Comparison of ENCODE assay signal across 8 cellular contexts in the genomic region with DNA sequence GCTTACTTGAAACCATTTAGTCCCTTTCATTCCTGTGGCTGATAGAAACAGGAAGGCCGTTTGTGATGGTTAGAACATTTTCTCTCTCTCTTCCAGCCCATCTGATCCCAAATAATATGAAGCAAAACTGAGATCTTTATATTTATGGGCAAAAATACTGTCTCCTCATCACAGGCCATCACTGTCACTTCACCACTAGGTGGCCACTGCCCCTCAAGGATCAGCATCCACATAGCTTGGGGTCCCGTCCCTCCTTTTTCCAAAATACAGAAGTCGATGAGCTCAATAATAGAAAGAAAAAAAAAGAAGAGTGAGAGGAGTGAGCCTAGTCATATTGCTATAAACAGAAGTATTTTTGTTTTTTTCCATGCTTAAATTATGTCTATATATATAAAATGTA. TPM values are rescaled to one million over a fixed set of nuclear protein-coding genes. Genes with fewer than 3 reads are reported as not detected.
A peak's percentile ranks its signal among the peaks of the same experiment; 100 is the strongest.
DNase-seq lines count a peak whose midpoint lies in the region; ATAC-seq and TF ChIP-seq lines count a peak whose summit lies in the region.

No MANE protein-coding gene starts in this region.

- H3K36me3 ChIP-seq in KMS-11 (ENCODE audit: insufficient read depth): no peaks in the 10 kb centered on the region

- no peak overlapping the region for H3K9ac ChIP-seq in KMS-11

- H3K4me1 Mint-ChIP-seq in mesothelial cell of epicardium: no peaks in the 10 kb centered on the region

- no peaks in the 10 kb centered on the region for H3K4me1 ChIP-seq in KMS-11 (ENCODE audit: low read depth, poor library complexity, severe bottlenecking)

- no peak overlapping the region for H3K4me2 ChIP-seq in KMS-11

- H2AFZ ChIP-seq in KMS-11 (ENCODE audit: low read depth): no peak overlapping the region

- DNase-seq in GM12864 (ENCODE audit: low read depth): no peak
- no peak for DNase-seq in astrocyte of the spinal cord (ENCODE audit: low read depth, low spot score)
- DNase-seq in mesothelial cell of epicardium (ENCODE audit: low spot score in 2 of 2, unreplicated experiment in 2 of 2): no peak
- no peak for DNase-seq in COLO668 (lab: John Stamatoyannopoulos, UW; ENCODE audit: unreplicated experiment)
- DNase-seq in inferior parietal cortex (ENCODE audit: extremely low spot score): no peak
- DNase-seq in cerebellum (ENCODE audit: low spot score): no peak

- no peak overlapping the region for H3K27ac ChIP-seq in KMS-11

- H3K27me3 Mint-ChIP-seq in mesothelial cell of epicardium (ENCODE audit: low read depth): no peaks in the 10 kb centered on the region

- TF ChIP-seq CTCF in GM12864 (IDR thresholded peaks at IDR 0.05; ENCODE audit: low read depth, low read length, missing control alignments): peak; percentile 76
- peak; percentile 56 for TF ChIP-seq CTCF in KMS-11 (conservative IDR thresholded peaks at IDR 0.05; ENCODE audit: low read depth, low read length)
- TF ChIP-seq CTCF in astrocyte of the spinal cord (IDR thresholded peaks at IDR 0.05; ENCODE audit: low read depth, low read length): peak; percentile 61
- TF ChIP-seq CTCF in mesothelial cell of epicardium (IDR thresholded peaks at IDR 0.05; ENCODE audit: unreplicated experiment): peak; percentile 55

- no peak overlapping the region for H3K27ac Mint-ChIP-seq in mesothelial cell of epicardium

- H3K79me2 ChIP-seq in KMS-11 (ENCODE audit: insufficient read depth, low read depth): no peaks in the 10 kb centered on the region

- peaks cover 5% of the 10 kb centered on the region for H3K36me3 Mint-ChIP-seq in mesothelial cell of epicardium

- peaks cover 22% of the 10 kb centered on the region for H3K9me3 Mint-ChIP-seq in mesothelial cell of epicardium

- in situ Hi-C loops in astrocyte of the spinal cord (cut with HindIII; ENCODE audit: low sequenced_read_pairs): no loop called here

- ATAC-seq in HG03469 (IDR thresholded peaks at IDR 0.05; ENCODE audit: unreplicated experiment): no peak

- no peaks in the 10 kb centered on the region for H4K20me1 ChIP-seq in KMS-11 (ENCODE audit: insufficient read depth)

- H3K27me3 ChIP-seq in KMS-11 (ENCODE audit: insufficient read depth, low read depth): no peaks in the 10 kb centered on the region

- no peak overlapping the region for H3K4me3 Mint-ChIP-seq in mesothelial cell of epicardium

- H3K4me3 ChIP-seq in GM12864 (ENCODE audit: low read depth, low read length): no peak overlapping the region
- H3K4me3 ChIP-seq in KMS-11 (IDR thresholded peaks at IDR 0.05; ENCODE audit: insufficient read depth, low read depth, low read length): no peak overlapping the region
- H3K4me3 ChIP-seq in astrocyte of the spinal cord (ENCODE audit: low read depth, low read length): no peak overlapping the region

RNA-seq across cellular contexts. Expression of gene LAMP5, which starts 46.4 kb away (rescaled TPM):
- total RNA-seq in mesothelial cell of epicardium (0.38 to 0.77 TPM (median 0.40 TPM) in 3 replicates), cerebellum (4.4 TPM)
